33 cellular contexts compared by ENCODE assay signal in the genomic region with DNA sequence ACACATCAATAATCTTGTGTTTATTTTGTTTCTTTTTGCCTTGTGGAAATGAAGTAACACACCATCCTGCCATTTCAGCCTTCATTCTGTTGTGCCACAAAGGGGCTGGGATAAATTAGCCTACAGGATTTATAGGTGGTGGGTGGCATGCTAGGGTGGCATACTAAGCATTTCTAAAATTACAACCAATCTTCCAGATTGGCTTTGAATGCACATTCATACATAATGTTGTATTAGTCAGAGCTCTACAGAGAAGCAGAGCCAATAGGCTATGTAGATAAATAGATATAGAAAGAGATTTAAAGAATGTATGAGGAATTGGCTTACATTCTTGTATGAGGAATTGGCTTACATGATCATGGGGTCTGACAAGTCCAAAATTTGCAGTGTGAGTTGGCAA. TPM values are rescaled to one million over a fixed set of nuclear protein-coding genes. Genes with fewer than 3 reads are reported as not detected.
DNase-seq lines count a peak whose midpoint lies in the region; ATAC-seq, FAIRE-seq and TF ChIP-seq lines count a peak whose summit lies in the region.
"Had no signal": no experiment of that assay in that cellular context is flagged by ENCODE, and none has a peak within 500 bp of the region (broad histone marks: within the 10 kb centered on the region; RNA-seq: fewer than 3 reads in every experiment).

No MANE protein-coding gene starts in this region.

- DNase-seq in A549 (ENCODE audit: low read depth in 1 of 2, low spot score in 1 of 2): no peak
- peak; percentile 22 for DNase-seq in GM03348 (ENCODE audit: low spot score)
- no peak for DNase-seq in RWPE2 (ENCODE audit: low spot score)
- DNase-seq in fibroblast of pulmonary artery (ENCODE audit: low read depth): peak; percentile 33
- no peak for DNase-seq in NCI-H187 (lab: John Stamatoyannopoulos, UW)
- DNase-seq in gastrocnemius medialis: no peak
- no peak for DNase-seq in effector memory CD8-positive, alpha-beta T cell
- no peak for DNase-seq in mucosa of descending colon
- DNase-seq: activated CD4-positive, alpha-beta T cell treated with anti-CD3 and anti-CD28 coated beads, Interleukin-2, amount 50 U/mL, for 4 hours; activated CD8-positive, alpha-beta memory T cell treated with anti-CD3 and anti-CD28 coated beads, Interleukin-2, amount 10 ng/mL, durations not matched to agents 7 days and 5 days; activated naive CD8-positive, alpha-beta T cell treated with anti-CD3 and anti-CD28 coated beads, Interleukin-2, amount 50 U/mL, for 24 hours; activated T-cell treated with anti-CD3 and anti-CD28 coated beads, Interleukin-2, amount 50 U/mL, for 48 hours; BE2C; body of pancreas; CD8-positive, alpha-beta memory T cell; DMS 273 treated with DMSO at 0.1 percent for 48 hours; dorsolateral prefrontal cortex; esophagus squamous epithelium; hypothalamus; left colon; mammary epithelial cell; NCI-H1048; nephron progenitor cell; ovary; retina; stimulated activated naive CD4-positive, alpha-beta T cell; T-helper 17 cell had no signal

- peak overlapping the region in 1 of 2 donors; percentile 51 for H3K27ac Mint-ChIP-seq in effector memory CD8-positive, alpha-beta T cell
- H3K27ac Mint-ChIP-seq: activated CD8-positive, alpha-beta memory T cell treated with anti-CD3 and anti-CD28 coated beads, Interleukin-2, amount 10 ng/mL, durations not matched to agents 7 days and 5 days; activated naive CD8-positive, alpha-beta T cell treated with anti-CD3 and anti-CD28 coated beads, Interleukin-2, amount 50 U/mL, for 24 hours; nephron progenitor cell; T-helper 17 cell had no signal

- no peak for TF ChIP-seq POLR2A in A549 (IDR thresholded peaks at IDR 0.05; ENCODE audit: low read length)
- no peak for TF ChIP-seq POLR2A in gastrocnemius medialis (IDR thresholded peaks at IDR 0.05)

- H3K4me2 ChIP-seq in A549: no peak overlapping the region
- H3K4me2 ChIP-seq: smooth muscle cell had no signal

- TF ChIP-seq RAD21 in A549 (conservative IDR thresholded peaks at IDR 0.05 in 1 of 2, IDR thresholded peaks at IDR 0.05 in 1 of 2): no peak

- peak overlapping the region in 1 of 2 experiments; percentile 57; a peak in 3 of 6 replicates for H3K27ac ChIP-seq in A549
- no peak overlapping the region for H3K27ac ChIP-seq in RWPE2 (ENCODE audit: poor library complexity, severe bottlenecking)
- no peak overlapping the region for H3K27ac ChIP-seq in gastrocnemius medialis
- H3K27ac ChIP-seq: 22Rv1, body of pancreas, dorsolateral prefrontal cortex, esophagus squamous epithelium, ovary, SK-N-MC had no signal

- in situ Hi-C loops in gastrocnemius medialis (cut with MboI; ENCODE audit: low sequenced_read_pairs in 4 of 4): loop anchor here in 2 of 4 donors (10.0 to 25.0 kb wide), 2 partner anchors 865 to 1197 kb away; no protein-coding TSS in a partner anchor

- TF ChIP-seq CTCF in A549 (IDR thresholded peaks at IDR 0.05) (no peak), RWPE2 (IDR thresholded peaks at IDR 0.05; ENCODE audit: poor library complexity, severe bottlenecking) (no peak), fibroblast of pulmonary artery (IDR thresholded peaks at IDR 0.05; ENCODE audit: low read length, missing control alignments) (no peak), gastrocnemius medialis (IDR thresholded peaks at IDR 0.05 in 4 of 5, conservative IDR thresholded peaks at IDR 0.05 in 1 of 5) (no peak), mucosa of descending colon (IDR thresholded peaks at IDR 0.05) (no peak)

- H3K36me3 Mint-ChIP-seq in effector memory CD8-positive, alpha-beta T cell (ENCODE audit: insufficient read depth): no peaks in the 10 kb centered on the region
- H3K36me3 Mint-ChIP-seq: activated CD8-positive, alpha-beta memory T cell treated with anti-CD3 and anti-CD28 coated beads, Interleukin-2, amount 10 ng/mL, durations not matched to agents 7 days and 5 days; CD8-positive, alpha-beta memory T cell had no signal

- H3K9me3 ChIP-seq in A549 (no peaks in the 10 kb centered on the region), RWPE2 (ENCODE audit: severe bottlenecking) (no peaks in the 10 kb centered on the region), gastrocnemius medialis (no peaks in the 10 kb centered on the region), mucosa of descending colon (no peaks in the 10 kb centered on the region)
- H3K9me3 ChIP-seq: BE2C, body of pancreas, esophagus squamous epithelium, HAP-1, ovary had no signal

- H3K4me1 Mint-ChIP-seq in effector memory CD8-positive, alpha-beta T cell (ENCODE audit: low read depth in 2 of 2): no peaks in the 10 kb centered on the region
- H3K4me1 Mint-ChIP-seq: activated CD8-positive, alpha-beta memory T cell treated with anti-CD3 and anti-CD28 coated beads, Interleukin-2, amount 10 ng/mL, durations not matched to agents 7 days and 5 days; CD8-positive, alpha-beta memory T cell; nephron progenitor cell; T-helper 17 cell had no signal

- intact Hi-C loops in gastrocnemius medialis (cut with DNase I; ENCODE audit: low total_unique reads) (no loop called here), mucosa of descending colon (cut with DNase I, micrococcal nuclease) (no loop called here)

- no peak overlapping the region for H3K4me3 Mint-ChIP-seq in effector memory CD8-positive, alpha-beta T cell
- H3K4me3 Mint-ChIP-seq: activated CD8-positive, alpha-beta memory T cell treated with anti-CD3 and anti-CD28 coated beads, Interleukin-2, amount 10 ng/mL, durations not matched to agents 7 days and 5 days; activated naive CD8-positive, alpha-beta T cell treated with anti-CD3 and anti-CD28 coated beads, Interleukin-2, amount 50 U/mL, for 24 hours; CD8-positive, alpha-beta memory T cell; nephron progenitor cell; T-helper 17 cell had no signal

- no peak for TF ChIP-seq EP300 in A549 (IDR thresholded peaks at IDR 0.05)

- no peak overlapping the region for H3K4me3 ChIP-seq in A549
- H3K4me3 ChIP-seq in RWPE2 (ENCODE audit: severe bottlenecking): no peak overlapping the region
- H3K4me3 ChIP-seq in fibroblast of pulmonary artery (replicated peaks; ENCODE audit: low read depth, low read length): no peak overlapping the region
- no peak overlapping the region for H3K4me3 ChIP-seq in gastrocnemius medialis
- H3K4me3 ChIP-seq in mucosa of descending colon: no peak overlapping the region
- H3K4me3 ChIP-seq: body of pancreas, dorsolateral prefrontal cortex, esophagus squamous epithelium, HAP-1, ovary, SK-N-MC, smooth muscle cell had no signal

- CTCF ChIA-PET in A549 (lab: Yijun Ruan, JAX): interaction anchor here (1.2 kb wide), 1 partner anchor 11 kb away, joined by 4 read pairs; no protein-coding TSS in a partner anchor

- H3K9me3 Mint-ChIP-seq in effector memory CD8-positive, alpha-beta T cell: no peaks in the 10 kb centered on the region
- H3K9me3 Mint-ChIP-seq: activated naive CD8-positive, alpha-beta T cell treated with anti-CD3 and anti-CD28 coated beads, Interleukin-2, amount 50 U/mL, for 24 hours; CD8-positive, alpha-beta memory T cell had no signal

- no peaks in the 10 kb centered on the region for H3K27me3 Mint-ChIP-seq in effector memory CD8-positive, alpha-beta T cell
- H3K27me3 Mint-ChIP-seq: T-helper 17 cell had no signal

- H3K27me3 ChIP-seq in RWPE2 (ENCODE audit: insufficient read depth, poor library complexity, severe bottlenecking): no peaks in the 10 kb centered on the region
- no peaks in the 10 kb centered on the region for H3K27me3 ChIP-seq in gastrocnemius medialis
- H3K27me3 ChIP-seq: BE2C, body of pancreas, dorsolateral prefrontal cortex, esophagus squamous epithelium, ovary had no signal

- peaks cover 11% of the 10 kb centered on the region; the same call in 1 of the 3 replicates for H3K4me1 ChIP-seq in A549
- H3K4me1 ChIP-seq in RWPE2 (ENCODE audit: insufficient read depth, poor library complexity, severe bottlenecking): no peaks in the 10 kb centered on the region
- H3K4me1 ChIP-seq in gastrocnemius medialis: no peaks in the 10 kb centered on the region
- H3K4me1 ChIP-seq in mucosa of descending colon (ENCODE audit: low read depth): no peaks in the 10 kb centered on the region
- H3K4me1 ChIP-seq: BE2C, esophagus squamous epithelium, HAP-1 had no signal

- no peaks in the 10 kb centered on the region for H3K36me3 ChIP-seq in RWPE2 (ENCODE audit: low read depth)
- H3K36me3 ChIP-seq in gastrocnemius medialis: no peaks in the 10 kb centered on the region
- no peaks in the 10 kb centered on the region for H3K36me3 ChIP-seq in mucosa of descending colon (ENCODE audit: low read depth)
- H3K36me3 ChIP-seq: BE2C, esophagus squamous epithelium, HAP-1, ovary had no signal

- POLR2A ChIA-PET in A549 (lab: Yijun Ruan, JAX): no interaction called here

- peak in 1 of 2 experiments; percentile 55; a peak in 3 of 6 replicates for ATAC-seq in A549
- peak; percentile 33; the same call in 1 of the 3 replicates for ATAC-seq in RWPE2 (ENCODE audit: low read depth)
- ATAC-seq in gastrocnemius medialis: no peak
- no peak for ATAC-seq in effector memory CD8-positive, alpha-beta T cell (replicated peaks)
- no peak for ATAC-seq in mucosa of descending colon
- ATAC-seq: activated CD4-positive, CD25-positive, alpha-beta regulatory T cell treated with anti-CD3 and anti-CD28 coated beads, Interleukin-2, amount 50 U/mL, for 24 hours; activated CD8-positive, alpha-beta memory T cell treated with anti-CD3 and anti-CD28 coated beads, Interleukin-2, amount 10 ng/mL, durations not matched to agents 7 days and 5 days; activated naive CD8-positive, alpha-beta T cell treated with anti-CD3 and anti-CD28 coated beads, Interleukin-2, amount 50 U/mL, for 24 hours; body of pancreas; left colon; T-helper 17 cell had no signal

- no peak for FAIRE-seq in A549 (lab: Jason Lieb, UNC)
- FAIRE-seq: TTC549 had no signal

TF ChIP-seq in A549, 52 proteins besides CTCF, POLR2A, EP300 and RAD21 (continues in another document):
- TF ChIP-seq NPAS2 (CRISPR knock-in tag; IDR thresholded peaks at IDR 0.05; ENCODE audit: borderline replicate concordance): no peak
- no peak for TF ChIP-seq TFCP2L1 (CRISPR knock-in tag; IDR thresholded peaks at IDR 0.05)
- no peak for TF ChIP-seq PHF8 (IDR thresholded peaks at IDR 0.05; ENCODE audit: borderline replicate concordance, low read depth)
- TF ChIP-seq CBX8 (IDR thresholded peaks at IDR 0.05): no peak

RNA-seq across cellular contexts. Expression of gene TXNRD1, which starts 25.4 kb away (rescaled TPM):
- polyA plus RNA-seq in A549 (2011; rRNA removed) (1,230 and 1,348 TPM in 2 replicates), A549 (2017; fragmentation: RNase III; extraction: RNeasy Plus Mini Kit Qiagen cat#74134 plus additional on column Dnase treatment) (820 to 990 TPM (median 899 TPM) in 3 replicates)
- polyA plus RNA-seq in A549 (2012; cell fraction: cytosol; rRNA removed): 1,014 and 1,157 TPM in 2 replicates
- 1,072 and 1,429 TPM in 2 replicates for polyA plus RNA-seq in A549 (2012; cell fraction: nucleus; rRNA removed)
- polyA minus RNA-seq in A549 (2011; rRNA and poly(A)+ RNA removed): 1,720 and 1,870 TPM in 2 replicates
- total RNA-seq in gastrocnemius medialis (100 to 1,000 TPM in 3 of 4 donors, 10 to 100 TPM in 1; 96.6 to 139 (median 118) TPM), mucosa of descending colon (100 to 1,000 TPM in 1 of 3 donors, 10 to 100 TPM in 2; 76.0 to 117 (median 77.5) TPM)

RNA-seq across cellular contexts. Expression of gene NFYB, which starts 52.1 kb away (rescaled TPM):
- 40.0 and 70.2 TPM in 2 replicates for polyA plus RNA-seq in A549 (2011; rRNA removed)
- 16.4 and 16.7 TPM in 2 replicates for polyA plus RNA-seq in A549 (2012; cell fraction: cytosol; rRNA removed)
- 7.2 and 10.8 TPM in 2 replicates for polyA plus RNA-seq in A549 (2012; cell fraction: nucleus; rRNA removed)
- polyA plus RNA-seq in A549 (2017; fragmentation: RNase III; extraction: RNeasy Plus Mini Kit Qiagen cat#74134 plus additional on column Dnase treatment): 45.2 to 48.3 TPM (median 45.4 TPM) in 3 replicates
- polyA minus RNA-seq in A549 (2011; rRNA and poly(A)+ RNA removed): 9.0 and 13.7 TPM in 2 replicates
- total RNA-seq in gastrocnemius medialis: 10 to 100 TPM; 16.5 to 35.1 (median 21.4) TPM
- 10 to 100 TPM; 16.2 to 73.9 (median 18.9) TPM for total RNA-seq in mucosa of descending colon

Comparison
In these comparisons a context has a peak if more than half of its experiments do, and no peak if none do; other contexts are left out.
1. DNase-seq: peak in GM03348 (single experiment) and fibroblast of pulmonary artery (single experiment); none in A549 (0 of 2), RWPE2 (single experiment), NCI-H187 (0 of 2), gastrocnemius medialis (0 of 2), effector memory CD8-positive, alpha-beta T cell (0 of 3) and mucosa of descending colon (0 of 3).